In genomic region chr15:67049351-67050044, GRCh38 we compare ENCODE assay signal across 10 cellular contexts. TPM values are rescaled to one million over a fixed set of nuclear protein-coding genes. Genes with fewer than 3 reads are reported as not detected.
A peak's percentile ranks its signal among the peaks of the same experiment; 100 is the strongest.
DNase-seq lines count a peak whose midpoint lies in the region; ATAC-seq and TF ChIP-seq lines count a peak whose summit lies in the region.
"Had no signal": no experiment of that assay in that cellular context is flagged by ENCODE, and none has a peak within 500 bp of the region (broad histone marks: within the 10 kb centered on the region; RNA-seq: fewer than 3 reads in every experiment).

No MANE protein-coding gene starts in this region.

- peak overlapping the region in 5 of 8 donors; percentile 48 to 84 (median 61) for H3K4me3 Mint-ChIP-seq in naive B cell
- H3K4me3 Mint-ChIP-seq: CD8-positive, alpha-beta memory T cell had no signal

- H3K4me3 ChIP-seq in dorsolateral prefrontal cortex = no peak overlapping the region

- no peaks in the 10 kb centered on the region for H3K36me3 Mint-ChIP-seq in naive B cell
- H3K36me3 Mint-ChIP-seq: CD8-positive, alpha-beta memory T cell had no signal

- H3K27me3 ChIP-seq in dorsolateral prefrontal cortex = no peaks in the 10 kb centered on the region

- peaks cover 43 to 52% (median 49%) of the 10 kb centered on the region in 3 donors for H3K4me1 Mint-ChIP-seq in naive B cell

- DNase-seq in A172 (ENCODE audit: low spot score) = peak; percentile 91
- DNase-seq in LoVo (ENCODE audit: low spot score) = peak; percentile 82
- peak in 1 of 10 donors; percentile 27 for DNase-seq in dorsolateral prefrontal cortex
- DNase-seq in naive B cell = no peak
- DNase-seq in GM20000 (ENCODE audit: low spot score) = no peak
- DNase-seq: activated B cell treated with CpG ODN at 0.5 μM for 24 hours; CD8-positive, alpha-beta memory T cell had no signal

- no peaks in the 10 kb centered on the region for H3K27me3 Mint-ChIP-seq in naive B cell
- H3K27me3 Mint-ChIP-seq: activated B cell treated with CpG ODN at 0.5 μM for 24 hours; CD8-positive, alpha-beta memory T cell had no signal

- ATAC-seq in naive B cell (ENCODE audit: low read depth in 2 of 2) = no peak
- no peak for ATAC-seq in GM18498 (IDR thresholded peaks at IDR 0.05; ENCODE audit: unreplicated experiment)
- ATAC-seq in GM18867 (IDR thresholded peaks at IDR 0.05; ENCODE audit: unreplicated experiment) = no peak
- ATAC-seq in HG03139 (IDR thresholded peaks at IDR 0.05; ENCODE audit: unreplicated experiment) = no peak

- H3K9me3 Mint-ChIP-seq in naive B cell = no peaks in the 10 kb centered on the region
- H3K9me3 Mint-ChIP-seq: activated B cell treated with CpG ODN at 0.5 μM for 24 hours; CD8-positive, alpha-beta memory T cell had no signal

- H3K27ac Mint-ChIP-seq in naive B cell = peak overlapping the region in 3 of 6 donors; percentile 42 to 97 (median 90)

- TF ChIP-seq CTCF in dorsolateral prefrontal cortex (IDR thresholded peaks at IDR 0.05 in 54 of 56, conservative IDR thresholded peaks at IDR 0.05 in 2 of 56; ENCODE audit: low read depth in 1 of 56, partially characterized antibody in 56 of 56) (no peak), GM20000 (IDR thresholded peaks at IDR 0.05; ENCODE audit: extremely low read depth, missing control alignments) (no peak)

- intact Hi-C loops in dorsolateral prefrontal cortex (cut with DNase I) = no loop called here

- H3K27ac ChIP-seq in dorsolateral prefrontal cortex = peak overlapping the region in 39 of 59 donors; percentile 0 to 78 (median 51)

RNA-seq across cellular contexts. Expression of gene SMAD3, which starts 15.9 kb away (rescaled TPM):
- 5.2 and 7.2 TPM in 2 replicates for total RNA-seq in A172 (2014; rRNA removed; shearing (Covaris generic))
- 10 to 100 TPM; 14.8 to 63.4 (median 37.5) TPM for total RNA-seq in dorsolateral prefrontal cortex
- polyA plus RNA-seq in naive B cell (ENCODE audit: low read depth in 6 of 6) = 10 to 100 TPM; 34.7 to 68.7 (median 38.0) TPM

Comparison
In these comparisons a context has a peak if more than half of its experiments do, and no peak if none do; other contexts are left out.
1. DNase-seq: peak in A172 (single experiment) and LoVo (single experiment); none in naive B cell (single experiment) and GM20000 (single experiment).